In genomic region chr1:171251042-171251740, GRCh38 we compare ENCODE assay signal across 8 cellular contexts. TPM values are rescaled to one million over a fixed set of nuclear protein-coding genes. Genes with fewer than 3 reads are reported as not detected.
A peak's percentile ranks its signal among the peaks of the same experiment; 100 is the strongest.
DNase-seq lines count a peak whose midpoint lies in the region; ATAC-seq, FAIRE-seq and TF ChIP-seq lines count a peak whose summit lies in the region.

No MANE protein-coding gene starts in this region.

- no peaks in the 10 kb centered on the region for H3K9me3 Mint-ChIP-seq in stimulated activated naive B cell treated with anti-CD40 and anti-IgM and Interleukin-4, amounts not matched to agents 10 μg/mL and 1 μg/mL and 100 μg/mL, for 72 hours

- no TSS peak for BruUV-seq in HepG2 (replicated peaks; lab: Mats Ljungman, UMichigan)

- TF ChIP-seq EP300 in HepG2 (IDR thresholded peaks at IDR 0.05; ENCODE audit: low read depth in 2 of 2, low read length in 2 of 2) (no peak), HepG2 (CRISPR knock-in tag; IDR thresholded peaks at IDR 0.05; ENCODE audit: borderline replicate concordance) (no peak)

- TF ChIP-seq CTCF in Peyer's patch (IDR thresholded peaks at IDR 0.05) (no peak), breast epithelium (IDR thresholded peaks at IDR 0.05) (no peak), HepG2 (CRISPR knock-in tag; IDR thresholded peaks at IDR 0.05) (no peak)

- H3K9me3 ChIP-seq in Peyer's patch (no peaks in the 10 kb centered on the region), breast epithelium (no peaks in the 10 kb centered on the region), HepG2 (ENCODE audit: low read length) (no peaks in the 10 kb centered on the region)

- TF ChIP-seq POLR2A in Peyer's patch (IDR thresholded peaks at IDR 0.05) = peak in 1 of 2 donors; percentile 14
- no peak for TF ChIP-seq POLR2A in breast epithelium (IDR thresholded peaks at IDR 0.05)
- no peak for TF ChIP-seq POLR2A in HepG2 (IDR thresholded peaks at IDR 0.05; ENCODE audit: insufficient read depth in 1 of 2, low read depth in 2 of 2, low read length in 2 of 2)

- H3K4me3 Mint-ChIP-seq in stimulated activated naive B cell treated with anti-CD40 and anti-IgM and Interleukin-4, amounts not matched to agents 10 μg/mL and 1 μg/mL and 100 μg/mL, for 72 hours = peak overlapping the region; percentile 91 to 96

- peak overlapping the region; percentile 39 for H2AFZ ChIP-seq in HepG2 (ENCODE audit: low read length)

- H3K9ac ChIP-seq in HepG2 (ENCODE audit: insufficient read depth, low read depth, low read length) = no peak overlapping the region

- H3K27me3 ChIP-seq in Peyer's patch (no peaks in the 10 kb centered on the region), breast epithelium (no peaks in the 10 kb centered on the region), HepG2 (ENCODE audit: control insufficient read depth in 1 of 2, insufficient read depth in 2 of 2, low read length in 2 of 2) (peaks cover 0 to 17% of the 10 kb centered on the region in 2 experiments; a peak in 2 of 5 replicates)

- 0% methylated on average over 17 of the region's 26 CpGs for WGBS in HepG2 (ENCODE audit: low lambda C conversion rate)

- H3K27ac ChIP-seq in Peyer's patch = peak overlapping the region in 3 of 4 donors; percentile 29 to 70 (median 61)
- H3K27ac ChIP-seq in breast epithelium = peak overlapping the region; percentile 58 to 61
- no peak overlapping the region for H3K27ac ChIP-seq in HepG2 (ENCODE audit: extremely low read length, insufficient read depth, low read length)

- H3K36me3 Mint-ChIP-seq in stimulated activated naive B cell treated with anti-CD40 and anti-IgM and Interleukin-4, amounts not matched to agents 10 μg/mL and 1 μg/mL and 100 μg/mL, for 72 hours = no peaks in the 10 kb centered on the region

- TF ChIP-seq RAD21 in HepG2 (CRISPR knock-in tag; IDR thresholded peaks at IDR 0.05) = no peak

- H3K4me3 ChIP-seq in Peyer's patch = peak overlapping the region; percentile 30 to 68 (median 56)
- peak overlapping the region; percentile 44 to 76 (median 62) for H3K4me3 ChIP-seq in breast epithelium
- peak overlapping the region; percentile 25 to 64 (median 43); a peak in 5 of 6 replicates for H3K4me3 ChIP-seq in HepG2 (replicated peaks in 1 of 3; ENCODE audit: insufficient read depth in 1 of 3, low read depth in 2 of 3, low read length in 3 of 3)

- H3K36me3 ChIP-seq in Peyer's patch (no peaks in the 10 kb centered on the region), breast epithelium (no peaks in the 10 kb centered on the region), HepG2 (replicated peaks in 1 of 2; ENCODE audit: control insufficient read depth in 1 of 2, insufficient read depth in 2 of 2, low read length in 2 of 2) (no peaks in the 10 kb centered on the region)

- H3K4me1 ChIP-seq in Peyer's patch = peaks cover 3 to 45% (median 8%) of the 10 kb centered on the region in 4 donors
- H3K4me1 ChIP-seq in breast epithelium = no peaks in the 10 kb centered on the region
- no peaks in the 10 kb centered on the region for H3K4me1 ChIP-seq in HepG2 (ENCODE audit: insufficient read depth, low read length)

- H3K27ac Mint-ChIP-seq in stimulated activated naive B cell treated with anti-CD40 and anti-IgM and Interleukin-4, amounts not matched to agents 10 μg/mL and 1 μg/mL and 100 μg/mL, for 72 hours = peak overlapping the region; percentile 86

- H3K4me2 ChIP-seq in HepG2 (ENCODE audit: low read depth, low read length) = peak overlapping the region; percentile 78

- CTCF ChIA-PET in HepG2 (lab: Yijun Ruan, JAX; ENCODE audit: low intra/inter-chr PET ratio, low total read pairs) = no interaction called here

- no peak for DNase-seq in GM18507 (ENCODE audit: extremely low spot score, insufficient read length, low read depth)
- peak; percentile 47 to 71 (median 63) for DNase-seq in Peyer's patch
- DNase-seq in breast epithelium (ENCODE audit: low spot score in 2 of 2) = no peak
- DNase-seq in HepG2 (ENCODE audit: low spot score) = no peak
- DNase-seq in stimulated activated naive B cell treated with anti-CD40 and anti-IgM and Interleukin-4, amounts not matched to agents 10 μg/mL and 1 μg/mL and 100 μg/mL, for 72 hours = peak; percentile 11
- DNase-seq in occipital lobe (lab: John Stamatoyannopoulos, UW) = no peak

- intact Hi-C loops in breast epithelium (cut with DNase I; ENCODE audit: low total_unique reads) (no loop called here), HepG2 (cut with micrococcal nuclease; ENCODE audit: unreplicated experiment) (no loop called here)

- H3K27me3 Mint-ChIP-seq in stimulated activated naive B cell treated with anti-CD40 and anti-IgM and Interleukin-4, amounts not matched to agents 10 μg/mL and 1 μg/mL and 100 μg/mL, for 72 hours = peaks cover 0 to 4% of the 10 kb centered on the region in 2 donors

- ATAC-seq in HG03066 (IDR thresholded peaks at IDR 0.05; ENCODE audit: low read depth, unreplicated experiment) = peak; percentile 56
- ATAC-seq in HepG2 = peak; percentile 81
- ATAC-seq in stimulated activated naive B cell treated with anti-CD40 and anti-IgM and Interleukin-4, amounts not matched to agents 10 μg/mL and 1 μg/mL and 100 μg/mL, for 72 hours (replicated peaks) = peak; percentile 35 to 63
- no peak for ATAC-seq in HG03095 (IDR thresholded peaks at IDR 0.05; ENCODE audit: unreplicated experiment)

- POLR2A ChIA-PET in HepG2 (lab: Yijun Ruan, JAX) = no interaction called here

- in situ Hi-C loops in HepG2 (cut with HindIII; ENCODE audit: extremely low pct_ligation_motif_present, low pct_unique_long_range_greater_than_20kb) = no loop called here

- H3K4me1 Mint-ChIP-seq in stimulated activated naive B cell treated with anti-CD40 and anti-IgM and Interleukin-4, amounts not matched to agents 10 μg/mL and 1 μg/mL and 100 μg/mL, for 72 hours = peaks cover 8 to 22% of the 10 kb centered on the region in 2 donors

- no peaks in the 10 kb centered on the region for H4K20me1 ChIP-seq in HepG2 (ENCODE audit: insufficient read depth, low read length)

- peak; percentile 38 for FAIRE-seq in GM18507 (lab: Jason Lieb, UNC)
- no peak for FAIRE-seq in HepG2 (lab: Jason Lieb, UNC)

- no peaks in the 10 kb centered on the region for H3K79me2 ChIP-seq in HepG2 (ENCODE audit: insufficient read depth, low read length)

TF ChIP-seq in HepG2, 621 proteins besides CTCF, POLR2A, EP300 and RAD21 (continues in another document):
- no peak for TF ChIP-seq ZNF30 (CRISPR knock-in tag; IDR thresholded peaks at IDR 0.05)
- 0 out of 2 replicates have a peak, but pooled peaks have one; percentile 12 for TF ChIP-seq ZNF687 (CRISPR knock-in tag; IDR thresholded peaks at IDR 0.05)
- TF ChIP-seq DDIT3 (CRISPR knock-in tag; IDR thresholded peaks at IDR 0.05) = no peak

RNA-seq across cellular contexts. Expression of gene FMO1, which starts 2.9 kb away (rescaled TPM):
- 10 to 100 TPM; 13.2 to 59.9 (median 36.2) TPM for total RNA-seq in Peyer's patch
- total RNA-seq in breast epithelium = 1 to 10 TPM; 4.3 to 9.4 (median 7.0) TPM
- not detected in 2 replicates for total RNA-seq in HepG2 (2016; rRNA removed; fragmentation: Illumina TruSeq; extraction: Trizol)
- not detected in 2 replicates for total RNA-seq in HepG2 (2016; cell fraction: cytosol; rRNA removed; fragmentation: Illumina TruSeq; extraction: Trizol; ENCODE audit: low read depth)
- not detected in 2 replicates for total RNA-seq in HepG2 (2016; cell fraction: insoluble cytoplasmic fraction; rRNA removed; fragmentation: Illumina TruSeq; extraction: Trizol)
- not detected in 2 replicates for total RNA-seq in HepG2 (2016; cell fraction: membrane; rRNA removed; fragmentation: Illumina TruSeq; extraction: Trizol)
- not detected in 2 replicates for total RNA-seq in HepG2 (2016; cell fraction: nucleus; rRNA removed; fragmentation: Illumina TruSeq; extraction: Trizol)
- not detected in 2 replicates for polyA plus RNA-seq in HepG2 (2011; rRNA removed)
- not detected in 2 replicates for polyA plus RNA-seq in HepG2 (2011; cell fraction: cytosol; rRNA removed)
- polyA plus RNA-seq in HepG2 (2011; cell fraction: nucleus; rRNA removed) = not detected in 2 replicates
- not detected in 2 replicates for polyA plus RNA-seq in HepG2 (2012)
- not detected in 2 replicates for polyA plus RNA-seq in HepG2 (2016; cell fraction: cytosol; fragmentation: Illumina TruSeq; extraction: Trizol; ENCODE audit: low read depth)
- not detected in 2 replicates for polyA plus RNA-seq in HepG2 (2016; cell fraction: insoluble cytoplasmic fraction; fragmentation: Illumina TruSeq; extraction: Trizol; ENCODE audit: low read depth)
- not detected in 2 replicates for polyA plus RNA-seq in HepG2 (2016; cell fraction: membrane; fragmentation: Illumina TruSeq; extraction: Trizol; ENCODE audit: low read depth)
- not detected in 2 replicates for polyA plus RNA-seq in HepG2 (2016; cell fraction: nucleus; fragmentation: Illumina TruSeq; extraction: Trizol; ENCODE audit: insufficient read depth, low read depth)
- polyA minus RNA-seq in HepG2 (2011; rRNA and poly(A)+ RNA removed; ENCODE audit: low replicate concordance) = not detected in 2 replicates
- polyA minus RNA-seq in HepG2 (2011; cell fraction: cytosol; rRNA and poly(A)+ RNA removed) = not detected in 2 replicates
- not detected in 2 replicates for polyA minus RNA-seq in HepG2 (2011; cell fraction: nucleus; rRNA and poly(A)+ RNA removed)
- total RNA-seq in occipital lobe = 5.8 TPM

Comparison
In these comparisons a context has a peak if more than half of its experiments do, and no peak if none do; other contexts are left out.
1. DNase-seq: peak in Peyer's patch (3 of 3) and stimulated activated naive B cell treated with anti-CD40 and anti-IgM and Interleukin-4, amounts not matched to agents 10 μg/mL and 1 μg/mL and 100 μg/mL, for 72 hours (single experiment); none in GM18507 (single experiment), breast epithelium (0 of 2), HepG2 (single experiment) and occipital lobe (single experiment).
2. Peak in every context shown above with its lines, with median percentiles within 50 percentile points of each other: H3K4me3 ChIP-seq.